ENCODE assay signal across 1 cellular context in genomic region chr2:439077-439476, GRCh38.
TF ChIP-seq lines count a peak whose summit lies in the region.

No MANE protein-coding gene starts in this region.

TF ChIP-seq in H1, 55 proteins besides CTCF, POLR2A, EP300 and RAD21 (continued from another document):
- TF ChIP-seq CREB1 (IDR thresholded peaks at IDR 0.05): no peak
- TF ChIP-seq SP1 (IDR thresholded peaks at IDR 0.05; ENCODE audit: low read depth, low read length): no peak
- no peak for TF ChIP-seq ASH2L (IDR thresholded peaks at IDR 0.05; ENCODE audit: low read length)
- TF ChIP-seq NRF1 (IDR thresholded peaks at IDR 0.05; ENCODE audit: low read depth, low read length): no peak
- TF ChIP-seq HDAC2 (IDR thresholded peaks at IDR 0.05; ENCODE audit: borderline replicate concordance in 1 of 2, low read depth in 2 of 2, low read length in 2 of 2): no peak
- no peak for TF ChIP-seq POLR2AphosphoS5 (IDR thresholded peaks at IDR 0.05; ENCODE audit: low read depth, low read length)
- no peak for TF ChIP-seq RXRA (IDR thresholded peaks at IDR 0.05; ENCODE audit: insufficient read depth, low read depth, low read length)
- TF ChIP-seq MAFK (IDR thresholded peaks at IDR 0.05; ENCODE audit: low read depth, low read length): no peak
- no peak for TF ChIP-seq EGR1 (IDR thresholded peaks at IDR 0.05; ENCODE audit: borderline replicate concordance, low read depth, low read length)
- TF ChIP-seq NANOG (IDR thresholded peaks at IDR 0.05; ENCODE audit: insufficient read depth, low read depth, low read length, poor library complexity, severe bottlenecking): no peak
- no peak for TF ChIP-seq TCF12 (IDR thresholded peaks at IDR 0.05; ENCODE audit: low read depth, low read length)
- TF ChIP-seq TEAD4 (IDR thresholded peaks at IDR 0.05; ENCODE audit: low read depth, low read length): no peak
- no peak for TF ChIP-seq KDM4A (IDR thresholded peaks at IDR 0.05; ENCODE audit: low read depth, low read length, severe bottlenecking)
